Comparison of ENCODE assay signal across 10 cellular contexts in the genomic region with DNA sequence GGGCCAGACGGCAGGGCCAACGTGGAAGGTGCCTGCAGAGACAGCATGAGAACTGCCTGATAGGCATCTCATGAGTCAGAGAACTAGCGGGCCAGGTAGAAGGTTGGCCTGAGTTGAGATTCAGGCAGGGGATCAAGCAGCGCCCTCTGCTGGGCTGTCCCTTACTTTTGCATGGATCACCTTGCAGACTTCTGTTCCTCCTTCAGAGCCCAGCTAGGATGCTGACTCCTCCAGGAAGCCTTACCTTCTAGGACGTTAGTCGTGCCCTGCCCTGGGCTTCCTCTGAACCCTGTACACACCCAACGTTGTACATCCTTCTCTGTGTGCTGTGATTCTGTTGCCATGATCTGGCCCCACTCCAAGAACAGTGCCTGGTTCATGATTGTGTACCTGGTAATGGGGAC.
A peak's percentile ranks its signal among the peaks of the same experiment; 100 is the strongest.
DNase-seq lines count a peak whose midpoint lies in the region; ATAC-seq and TF ChIP-seq lines count a peak whose summit lies in the region.
"Had no signal": no experiment of that assay in that cellular context is flagged by ENCODE, and none has a peak within 500 bp of the region (broad histone marks: within the 10 kb centered on the region; RNA-seq: fewer than 3 reads in every experiment).

No MANE protein-coding gene starts in this region.

- CTCF ChIA-PET in Caco-2 (lab: Charles Lee) (no interaction called here), HEK293 (lab: Yijun Ruan, JAX) (interaction anchor here (0.5 to 1.5 kb wide), 21 partner anchors 12 to 821 kb away, joined by 3 to 11 read pairs (median 4); no protein-coding TSS in a partner anchor)

- POLR2A ChIA-PET in Caco-2 (lab: Charles Lee) (no interaction called here), HEK293 (lab: Yijun Ruan, JAX) (no interaction called here)

- H3K27me3 Mint-ChIP-seq in Caco-2 (ENCODE audit: insufficient read depth, unreplicated experiment), result peaks cover under 1% of the 10 kb centered on the region

- ATAC-seq in HG03175 (IDR thresholded peaks at IDR 0.05; ENCODE audit: unreplicated experiment) (no peak), HG02870 (IDR thresholded peaks at IDR 0.05; ENCODE audit: unreplicated experiment) (no peak), HG02678 (IDR thresholded peaks at IDR 0.05; ENCODE audit: unreplicated experiment) (no peak)

- H3K4me3 Mint-ChIP-seq in Caco-2 (ENCODE audit: unreplicated experiment), result no peak overlapping the region
- H3K4me3 Mint-ChIP-seq: IgD-negative memory B cell; stimulated activated naive CD8-positive, alpha-beta T cell treated with anti-CD3 and anti-CD28 coated beads, Interleukin-15, Interleukin-2, amounts not matched to agents 100 ng/mL and 50 ng/mL, for 24 hours had no signal

- H3K27ac ChIP-seq in HEK293 (ENCODE audit: extremely low read depth, low read depth, low read length), result no peak overlapping the region
- H3K27ac ChIP-seq in WERI-Rb-1, result no peak overlapping the region

- H3K9me3 Mint-ChIP-seq in Caco-2 (ENCODE audit: unreplicated experiment), result no peaks in the 10 kb centered on the region
- H3K9me3 Mint-ChIP-seq: IgD-negative memory B cell; stimulated activated naive CD8-positive, alpha-beta T cell treated with anti-CD3 and anti-CD28 coated beads, Interleukin-15, Interleukin-2, amounts not matched to agents 100 ng/mL and 50 ng/mL, for 24 hours had no signal

- H3K27ac Mint-ChIP-seq in Caco-2 (ENCODE audit: unreplicated experiment), result no peak overlapping the region
- H3K27ac Mint-ChIP-seq: IgD-negative memory B cell; stimulated activated naive CD8-positive, alpha-beta T cell treated with anti-CD3 and anti-CD28 coated beads, Interleukin-15, Interleukin-2, amounts not matched to agents 100 ng/mL and 50 ng/mL, for 24 hours had no signal

- H3K27me3 ChIP-seq in Caco-2 (replicated peaks; ENCODE audit: control insufficient read depth, insufficient read depth, low read length) (no peaks in the 10 kb centered on the region), WERI-Rb-1 (ENCODE audit: insufficient read depth, low read depth, severe bottlenecking) (no peaks in the 10 kb centered on the region)

- no peaks in the 10 kb centered on the region for H3K4me1 Mint-ChIP-seq in Caco-2 (ENCODE audit: low read depth, unreplicated experiment)
- H3K4me1 Mint-ChIP-seq: IgD-negative memory B cell had no signal

- TF ChIP-seq CTCF in Caco-2 (IDR thresholded peaks at IDR 0.05; ENCODE audit: insufficient read depth in 1 of 2, low read depth in 1 of 2, low read length in 1 of 2, severe bottlenecking in 1 of 2, unreplicated experiment in 1 of 2), result peak; percentile 11 to 14
- no peak for TF ChIP-seq CTCF in HEK293 (tag by site-specific recombination; IDR thresholded peaks at IDR 0.05)
- TF ChIP-seq CTCF in WERI-Rb-1 (IDR thresholded peaks at IDR 0.05; ENCODE audit: low read depth, low read length), result peak; percentile 96

- intact Hi-C loops in Caco-2 (cut with micrococcal nuclease; ENCODE audit: unreplicated experiment), result no loop called here

- no peaks in the 10 kb centered on the region for H3K36me3 Mint-ChIP-seq in Caco-2 (ENCODE audit: insufficient read depth, unreplicated experiment)
- H3K36me3 Mint-ChIP-seq: IgD-negative memory B cell had no signal

- no peak for DNase-seq in Caco-2
- DNase-seq in WERI-Rb-1, result peak; percentile 75
- peak; percentile 43 for DNase-seq in iris pigment epithelial cell (ENCODE audit: low read depth)
- DNase-seq in SW 1271 (lab: John Stamatoyannopoulos, UW), result no peak

- H3K36me3 ChIP-seq in Caco-2 (ENCODE audit: control insufficient read depth, insufficient read depth, low read length) (no peaks in the 10 kb centered on the region), HEK293 (ENCODE audit: control insufficient read depth in 2 of 2, insufficient read depth in 1 of 2, low read length in 2 of 2) (no peaks in the 10 kb centered on the region), WERI-Rb-1 (no peaks in the 10 kb centered on the region)

- no peaks in the 10 kb centered on the region for H3K9me3 ChIP-seq in Caco-2
- no peaks in the 10 kb centered on the region for H3K9me3 ChIP-seq in HEK293 (ENCODE audit: control insufficient read depth, insufficient read depth, low read depth, low read length)
- peaks cover 3% of the 10 kb centered on the region for H3K9me3 ChIP-seq in WERI-Rb-1 (ENCODE audit: severe bottlenecking)

- no peaks in the 10 kb centered on the region for H3K4me1 ChIP-seq in Caco-2
- H3K4me1 ChIP-seq in HEK293 (ENCODE audit: control insufficient read depth, insufficient read depth, low read length), result no peaks in the 10 kb centered on the region

- no TSS peak for BruUV-seq in Caco-2 (replicated peaks; lab: Mats Ljungman, UMichigan)

- H3K4me3 ChIP-seq in Caco-2 (ENCODE audit: low read depth, low read length), result no peak overlapping the region
- no peak overlapping the region for H3K4me3 ChIP-seq in HEK293 (ENCODE audit: low read depth, low read length)
- no peak overlapping the region for H3K4me3 ChIP-seq in WERI-Rb-1 (ENCODE audit: low read depth, low read length)

TF ChIP-seq in HEK293, 187 proteins besides CTCF, POLR2A, EP300 and RAD21:
- TF ChIP-seq IKZF3 (tag by site-specific recombination; IDR thresholded peaks at IDR 0.05) (no peak), ZNF394 (tag by site-specific recombination; IDR thresholded peaks at IDR 0.05; ENCODE audit: borderline replicate concordance) (no peak), ZNF350 (tag by site-specific recombination; IDR thresholded peaks at IDR 0.05) (no peak), ZNF354C (tag by site-specific recombination; IDR thresholded peaks at IDR 0.05; ENCODE audit: borderline replicate concordance, low read depth) (no peak), ZBTB48 (tag by site-specific recombination; IDR thresholded peaks at IDR 0.05) (no peak), ZNF23 (tag by site-specific recombination; IDR thresholded peaks at IDR 0.05; ENCODE audit: borderline replicate concordance) (no peak), ZNF707 (tag by site-specific recombination; IDR thresholded peaks at IDR 0.05) (no peak), TCF7L2 (IDR thresholded peaks at IDR 0.05; ENCODE audit: borderline replicate concordance, low read depth, low read length) (no peak), ZNF19 (tag by site-specific recombination; IDR thresholded peaks at IDR 0.05; ENCODE audit: low read depth) (no peak), ZNF621 (tag by site-specific recombination; IDR thresholded peaks at IDR 0.05) (no peak), ZNF654 (tag by site-specific recombination; IDR thresholded peaks at IDR 0.05; ENCODE audit: low read depth) (peak; percentile 69), ZNF2 (tag by site-specific recombination; IDR thresholded peaks at IDR 0.05) (peak; percentile 70; the same call in 1 of the 2 replicates), ZFP3 (tag by site-specific recombination; IDR thresholded peaks at IDR 0.05; ENCODE audit: low read depth) (peak; percentile 74), ZBTB17 (tag by site-specific recombination; IDR thresholded peaks at IDR 0.05) (0 out of 2 replicates have a peak, but pooled peaks have one; percentile 27), ZNF670 (tag by site-specific recombination; IDR thresholded peaks at IDR 0.05; ENCODE audit: low read depth) (no peak), ZNF843 (tag by site-specific recombination; IDR thresholded peaks at IDR 0.05) (no peak)
- TF ChIP-seq, protein P1, sequence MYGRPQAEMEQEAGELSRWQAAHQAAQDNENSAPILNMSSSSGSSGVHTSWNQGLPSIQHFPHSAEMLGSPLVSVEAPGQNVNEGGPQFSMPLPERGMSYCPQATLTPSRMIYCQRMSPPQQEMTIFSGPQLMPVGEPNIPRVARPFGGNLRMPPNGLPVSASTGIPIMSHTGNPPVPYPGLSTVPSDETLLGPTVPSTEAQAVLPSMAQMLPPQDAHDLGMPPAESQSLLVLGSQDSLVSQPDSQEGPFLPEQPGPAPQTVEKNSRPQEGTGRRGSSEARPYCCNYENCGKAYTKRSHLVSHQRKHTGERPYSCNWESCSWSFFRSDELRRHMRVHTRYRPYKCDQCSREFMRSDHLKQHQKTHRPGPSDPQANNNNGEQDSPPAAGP (tag by site-specific recombination; IDR thresholded peaks at IDR 0.05), result 0 out of 2 replicates have a peak, but pooled peaks have one; percentile 22
- TF ChIP-seq, protein P2, sequence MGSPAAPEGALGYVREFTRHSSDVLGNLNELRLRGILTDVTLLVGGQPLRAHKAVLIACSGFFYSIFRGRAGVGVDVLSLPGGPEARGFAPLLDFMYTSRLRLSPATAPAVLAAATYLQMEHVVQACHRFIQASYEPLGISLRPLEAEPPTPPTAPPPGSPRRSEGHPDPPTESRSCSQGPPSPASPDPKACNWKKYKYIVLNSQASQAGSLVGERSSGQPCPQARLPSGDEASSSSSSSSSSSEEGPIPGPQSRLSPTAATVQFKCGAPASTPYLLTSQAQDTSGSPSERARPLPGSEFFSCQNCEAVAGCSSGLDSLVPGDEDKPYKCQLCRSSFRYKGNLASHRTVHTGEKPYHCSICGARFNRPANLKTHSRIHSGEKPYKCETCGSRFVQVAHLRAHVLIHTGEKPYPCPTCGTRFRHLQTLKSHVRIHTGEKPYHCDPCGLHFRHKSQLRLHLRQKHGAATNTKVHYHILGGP (tag by site-specific recombination; IDR thresholded peaks at IDR 0.05), result no peak
- TF ChIP-seq, protein P3, sequence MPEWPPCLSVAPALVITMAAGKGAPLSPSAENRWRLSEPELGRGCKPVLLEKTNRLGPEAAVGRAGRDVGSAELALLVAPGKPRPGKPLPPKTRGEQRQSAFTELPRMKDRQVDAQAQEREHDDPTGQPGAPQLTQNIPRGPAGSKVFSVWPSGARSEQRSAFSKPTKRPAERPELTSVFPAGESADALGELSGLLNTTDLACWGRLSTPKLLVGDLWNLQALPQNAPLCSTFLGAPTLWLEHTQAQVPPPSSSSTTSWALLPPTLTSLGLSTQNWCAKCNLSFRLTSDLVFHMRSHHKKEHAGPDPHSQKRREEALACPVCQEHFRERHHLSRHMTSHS (tag by site-specific recombination; IDR thresholded peaks at IDR 0.05), result no peak
TF ChIP-seq in HEK293: peak in this region for 5.

Comparison
In these comparisons a context has a peak if more than half of its experiments do, and no peak if none do; other contexts are left out.
1. DNase-seq: peak in WERI-Rb-1 (single experiment) and iris pigment epithelial cell (single experiment); none in Caco-2 (0 of 2) and SW 1271 (0 of 2).